32 cellular contexts compared by ENCODE assay signal in genomic region chr2:11109002-11109401, GRCh38.
"Had no signal": no experiment of that assay in that cellular context is flagged by ENCODE, and none has a peak within 500 bp of the region (broad histone marks: within the 10 kb centered on the region; RNA-seq: fewer than 3 reads in every experiment).

No MANE protein-coding gene starts in this region.

- ATAC-seq: activated CD8-positive, alpha-beta T cell treated with anti-CD3 and anti-CD28 coated beads for 36 hours; activated naive CD4-positive, alpha-beta T cell treated with anti-CD3 and anti-CD28 coated beads, Interleukin-2, amount 50 U/mL, for 72 hours; activated T-cell treated with anti-CD3 and anti-CD28 coated beads, Interleukin-2, amount 50 U/mL, for 4 hours; activated T-cell treated with anti-CD3 and anti-CD28 coated beads, Interleukin-2, amount 50 U/mL, for 72 hours; activated T-helper 17 cell treated with anti-CD3 and anti-CD28 coated beads, Interleukin-2, amount 50 U/mL, for 72 hours; body of pancreas had no signal

- H3K9me3 ChIP-seq: adrenal gland, body of pancreas, breast epithelium had no signal

- H3K27me3 ChIP-seq: adrenal gland, body of pancreas, brain microvascular endothelial cell, breast epithelium had no signal

- H3K36me3 ChIP-seq: adrenal gland, brain microvascular endothelial cell, breast epithelium had no signal

- DNase-seq: activated B cell treated with CpG ODN at 0.5 μM for 24 hours; activated CD4-positive, alpha-beta memory T cell treated with anti-CD3 and anti-CD28 coated beads for 36 hours; activated CD4-positive, alpha-beta T cell treated with anti-CD3 and anti-CD28 coated beads for 4 hours; activated CD4-positive, alpha-beta T cell treated with anti-CD3 and anti-CD28 coated beads, Interleukin-2, amount 10 ng/mL, durations not matched to agents 24 days and 14 days; activated CD4-positive, alpha-beta T cell treated with anti-CD3 and anti-CD28 coated beads, Interleukin-2, amount 50 U/mL, for 1 hour; activated CD4-positive, alpha-beta T cell treated with anti-CD3 and anti-CD28 coated beads, Interleukin-2, amount 50 U/mL, for 4 hours; activated CD4-positive, CD25-positive, alpha-beta regulatory T cell treated with anti-CD3 and anti-CD28 coated beads, Interleukin-2, amount 50 U/mL, for 72 hours; activated CD8-positive, alpha-beta T cell treated with anti-CD3 and anti-CD28 coated beads for 36 hours; activated gamma-delta T cell treated with Interleukin-2 at 50 U/mL for 16 hours; activated naive CD4-positive, alpha-beta T cell; activated naive CD4-positive, alpha-beta T cell treated with anti-CD3 and anti-CD28 coated beads for 36 hours; activated naive CD4-positive, alpha-beta T cell treated with anti-CD3 and anti-CD28 coated beads, Interleukin-2, amount 50 U/mL, for 16 hours; activated naive CD8-positive, alpha-beta T cell treated with anti-CD3 and anti-CD28 coated beads for 36 hours; activated T-cell treated with anti-CD3 and anti-CD28 coated beads for 4 hours; activated T-cell treated with anti-CD3 and anti-CD28 coated beads, Interleukin-2, amount 50 U/mL, for 1 hour; activated T-cell treated with anti-CD3 and anti-CD28 coated beads, Interleukin-2, amount 50 U/mL, for 4 hours; activated T-cell treated with anti-CD3 and anti-CD28 coated beads, Interleukin-2, amount 50 U/mL, for 72 hours; amniotic stem cell; aorta; body of pancreas; brain microvascular endothelial cell; central memory CD4-positive, alpha-beta T cell; T-helper 1 cell; T-helper 2 cell; T-helper 9 cell had no signal

- H3K4me1 ChIP-seq: breast epithelium had no signal

- H3K4me3 ChIP-seq: adrenal gland, body of pancreas, breast epithelium had no signal

- FAIRE-seq: astrocyte, TTC549 had no signal

- H3K27ac ChIP-seq: adrenal gland, body of pancreas, brain microvascular endothelial cell, breast epithelium, VCaP had no signal
